1 cellular context compared by ENCODE assay signal in genomic region chr1:62280150-62280549, GRCh38.
TF ChIP-seq lines count a peak whose summit lies in the region.

No MANE protein-coding gene starts in this region.

TF ChIP-seq in SK-N-SH treated with all-trans-retinoic acid at 6 μM for 48 hours, 23 proteins besides CTCF, POLR2A, EP300 and RAD21 (continued from another document):
- TF ChIP-seq PATZ1 (CRISPR knock-in tag; IDR thresholded peaks at IDR 0.05; ENCODE audit: borderline replicate concordance) (no peak), GLIS3 (CRISPR knock-in tag; IDR thresholded peaks at IDR 0.05) (no peak)
